ENCODE assay signal across 15 cellular contexts in genomic region chr11:69385466-69385820, GRCh38.
DNase-seq lines count a peak whose midpoint lies in the region; TF ChIP-seq lines count a peak whose summit lies in the region.
"Had no signal": no experiment of that assay in that cellular context is flagged by ENCODE, and none has a peak within 500 bp of the region (broad histone marks: within the 10 kb centered on the region; RNA-seq: fewer than 3 reads in every experiment).

No MANE protein-coding gene starts in this region.

- H3K4ac ChIP-seq in neuronal stem cell (ENCODE audit: low read length), result no peak overlapping the region

- WGBS in neuronal stem cell (ENCODE audit: extremely low coverage in 2 of 2, insufficient read length in 2 of 2, insufficient replicate concordance in 1 of 2), 2 donors, result no CpG with 5 or more reads among the region's 5 CpGs

- H3K9me3 Mint-ChIP-seq in activated naive CD4-positive, alpha-beta T cell treated with anti-CD3 and anti-CD28 coated beads, Interleukin-2, amount 10 ng/mL, durations not matched to agents 7 days and 5 days, result peaks cover 27% of the 10 kb centered on the region
- peaks cover 25% of the 10 kb centered on the region for H3K9me3 Mint-ChIP-seq in activated naive CD4-positive, alpha-beta T cell treated with anti-CD3 and anti-CD28 coated beads for 36 hours
- H3K9me3 Mint-ChIP-seq in chondrocyte (ENCODE audit: low read depth), result peaks cover 25% of the 10 kb centered on the region

- H3K27ac ChIP-seq in neuronal stem cell (replicated peaks; ENCODE audit: low read length) (no peak overlapping the region), colonic mucosa (no peak overlapping the region)
- H3K27ac ChIP-seq: BLaER1 had no signal

- H3K18ac ChIP-seq in neuronal stem cell (ENCODE audit: low read length), result peak overlapping the region; percentile 93

- no peak overlapping the region for H2BK12ac ChIP-seq in neuronal stem cell (ENCODE audit: low read length)

- no peak overlapping the region for H2BK15ac ChIP-seq in neuronal stem cell (ENCODE audit: low read length)

- no peak overlapping the region for H3K4me3 Mint-ChIP-seq in activated naive CD4-positive, alpha-beta T cell treated with anti-CD3 and anti-CD28 coated beads, Interleukin-2, amount 10 ng/mL, durations not matched to agents 7 days and 5 days
- H3K4me3 Mint-ChIP-seq in activated naive CD4-positive, alpha-beta T cell treated with anti-CD3 and anti-CD28 coated beads for 36 hours, result no peak overlapping the region
- no peak overlapping the region for H3K4me3 Mint-ChIP-seq in chondrocyte (ENCODE audit: unreplicated experiment)
- H3K4me3 Mint-ChIP-seq: CD8-positive, alpha-beta T cell had no signal

- no peak overlapping the region for H4K8ac ChIP-seq in neuronal stem cell (ENCODE audit: low read depth, low read length)

- peak; percentile 8 for DNase-seq in activated naive CD4-positive, alpha-beta T cell treated with anti-CD3 and anti-CD28 coated beads, Interleukin-2, amount 10 ng/mL, durations not matched to agents 7 days and 5 days
- DNase-seq in activated naive CD4-positive, alpha-beta T cell treated with anti-CD3 and anti-CD28 coated beads for 36 hours, result no peak
- DNase-seq in chondrocyte (ENCODE audit: low spot score) (peak; percentile 52), neuronal stem cell (ENCODE audit: low spot score) (no peak), ureter (ENCODE audit: low spot score) (peak; percentile 27), NCI-H2029 (lab: John Stamatoyannopoulos, UW) (no peak), colonic mucosa (no peak)
- DNase-seq: CD8-positive, alpha-beta T cell; DMS53; EL; KG1; NCI-H1105 treated with DMSO at 0.1 percent for 48 hours; NCI-H1694 had no signal

- H2BK120ac ChIP-seq in neuronal stem cell (ENCODE audit: low read depth, low read length), result no peak overlapping the region

- peaks cover 0 to 5% of the 10 kb centered on the region in 2 donors for H3K4me1 ChIP-seq in neuronal stem cell (ENCODE audit: control insufficient read depth in 2 of 2, insufficient read depth in 1 of 2, low read depth in 1 of 2, low read length in 2 of 2)
- H3K4me1 ChIP-seq in colonic mucosa, result no peaks in the 10 kb centered on the region
- H3K4me1 ChIP-seq: A549 had no signal

- H3K4me2 ChIP-seq in neuronal stem cell (ENCODE audit: insufficient read depth, low read length, poor library complexity, severe bottlenecking), result no peak overlapping the region
- H3K4me2 ChIP-seq: A549, BLaER1 had no signal

- H3K14ac ChIP-seq in neuronal stem cell (ENCODE audit: low read length), result no peak overlapping the region

- H3K27ac Mint-ChIP-seq in activated naive CD4-positive, alpha-beta T cell treated with anti-CD3 and anti-CD28 coated beads, Interleukin-2, amount 10 ng/mL, durations not matched to agents 7 days and 5 days, result no peak overlapping the region
- no peak overlapping the region for H3K27ac Mint-ChIP-seq in activated naive CD4-positive, alpha-beta T cell treated with anti-CD3 and anti-CD28 coated beads for 36 hours
- H3K27ac Mint-ChIP-seq in chondrocyte (ENCODE audit: unreplicated experiment), result no peak overlapping the region
- H3K27ac Mint-ChIP-seq: CD8-positive, alpha-beta T cell had no signal

- no peaks in the 10 kb centered on the region for H3K36me3 Mint-ChIP-seq in activated naive CD4-positive, alpha-beta T cell treated with anti-CD3 and anti-CD28 coated beads, Interleukin-2, amount 10 ng/mL, durations not matched to agents 7 days and 5 days
- H3K36me3 Mint-ChIP-seq in activated naive CD4-positive, alpha-beta T cell treated with anti-CD3 and anti-CD28 coated beads for 36 hours (ENCODE audit: low read depth), result no peaks in the 10 kb centered on the region
- H3K36me3 Mint-ChIP-seq in chondrocyte (ENCODE audit: low read depth), result no peaks in the 10 kb centered on the region
- H3K36me3 Mint-ChIP-seq: CD8-positive, alpha-beta T cell had no signal

- intact Hi-C loops in activated naive CD4-positive, alpha-beta T cell treated with anti-CD3 and anti-CD28 coated beads for 36 hours (cut with micrococcal nuclease), result no loop called here
- intact Hi-C loops in colonic mucosa (cut with DNase I), result no loop called here

- no peaks in the 10 kb centered on the region for H3K36me3 ChIP-seq in neuronal stem cell (replicated peaks in 1 of 2; ENCODE audit: control insufficient read depth in 2 of 2, insufficient read depth in 2 of 2, low read length in 2 of 2)
- no peaks in the 10 kb centered on the region for H3K36me3 ChIP-seq in colonic mucosa
- H3K36me3 ChIP-seq: BLaER1 had no signal

- H3K27me3 ChIP-seq in neuronal stem cell (ENCODE audit: control insufficient read depth in 3 of 3, insufficient read depth in 3 of 3, low read depth in 1 of 3, low read length in 3 of 3) (peaks cover 0 to 2% (median 0%) of the 10 kb centered on the region in 3 experiments), colonic mucosa (no peaks in the 10 kb centered on the region)
- H3K27me3 ChIP-seq: BLaER1 had no signal

- CTCF ChIA-PET in activated naive CD4-positive, alpha-beta T cell treated with anti-CD3 and anti-CD28 coated beads, Interleukin-2, amount 10 ng/mL, durations not matched to agents 7 days and 5 days (lab: Charles Lee), result no interaction called here
- CTCF ChIA-PET in activated naive CD4-positive, alpha-beta T cell treated with anti-CD3 and anti-CD28 coated beads for 36 hours (lab: Charles Lee), result no interaction called here

- H3K4me3 ChIP-seq in neuronal stem cell (ENCODE audit: low read length in 2 of 2) (no peak overlapping the region), colonic mucosa (no peak overlapping the region)
- H3K4me3 ChIP-seq: A549, BLaER1 had no signal

- H3K27me3 Mint-ChIP-seq in activated naive CD4-positive, alpha-beta T cell treated with anti-CD3 and anti-CD28 coated beads, Interleukin-2, amount 10 ng/mL, durations not matched to agents 7 days and 5 days, result no peaks in the 10 kb centered on the region
- no peaks in the 10 kb centered on the region for H3K27me3 Mint-ChIP-seq in activated naive CD4-positive, alpha-beta T cell treated with anti-CD3 and anti-CD28 coated beads for 36 hours (ENCODE audit: low read depth)
- peaks cover 5% of the 10 kb centered on the region for H3K27me3 Mint-ChIP-seq in chondrocyte (ENCODE audit: low read depth)

- no peak overlapping the region for H3K9ac ChIP-seq in neuronal stem cell (ENCODE audit: low read depth, low read length, poor library complexity)
- no peak overlapping the region for H3K9ac ChIP-seq in colonic mucosa (ENCODE audit: low read depth in 2 of 2, low read length in 2 of 2)
- H3K9ac ChIP-seq: BLaER1 had no signal

- no peak overlapping the region for H2BK5ac ChIP-seq in neuronal stem cell (ENCODE audit: low read length)

- no peak overlapping the region for H3K23ac ChIP-seq in neuronal stem cell (ENCODE audit: low read depth, low read length, poor library complexity)

- peaks cover 5 to 9% of the 10 kb centered on the region in 2 donors for H3K9me3 ChIP-seq in neuronal stem cell (replicated peaks in 1 of 2; ENCODE audit: control insufficient read depth in 2 of 2, insufficient read depth in 1 of 2, low read depth in 1 of 2, low read length in 2 of 2)
- no peaks in the 10 kb centered on the region for H3K9me3 ChIP-seq in colonic mucosa

- H4K91ac ChIP-seq in neuronal stem cell (ENCODE audit: low read depth, low read length, poor library complexity), result no peak overlapping the region

- no peak for TF ChIP-seq CTCF in chondrocyte (IDR thresholded peaks at IDR 0.05)
- TF ChIP-seq CTCF in colonic mucosa (IDR thresholded peaks at IDR 0.05), result no peak

- no peaks in the 10 kb centered on the region for H3K4me1 Mint-ChIP-seq in activated naive CD4-positive, alpha-beta T cell treated with anti-CD3 and anti-CD28 coated beads, Interleukin-2, amount 10 ng/mL, durations not matched to agents 7 days and 5 days
- no peaks in the 10 kb centered on the region for H3K4me1 Mint-ChIP-seq in activated naive CD4-positive, alpha-beta T cell treated with anti-CD3 and anti-CD28 coated beads for 36 hours (ENCODE audit: low read depth)
- no peaks in the 10 kb centered on the region for H3K4me1 Mint-ChIP-seq in chondrocyte (ENCODE audit: low read depth)

- peak overlapping the region; percentile 3 for H2AK5ac ChIP-seq in neuronal stem cell (ENCODE audit: low read depth, low read length)

- H2AFZ ChIP-seq in neuronal stem cell (ENCODE audit: low read length), result no peak overlapping the region

- H3K79me1 ChIP-seq in neuronal stem cell (ENCODE audit: low read depth, low read length), result no peaks in the 10 kb centered on the region

Comparison
In these comparisons a context has a peak if more than half of its experiments do, and no peak if none do; other contexts are left out.
1. DNase-seq: peak in activated naive CD4-positive, alpha-beta T cell treated with anti-CD3 and anti-CD28 coated beads, Interleukin-2, amount 10 ng/mL, durations not matched to agents 7 days and 5 days (single experiment), chondrocyte (single experiment) and ureter (single experiment); none in activated naive CD4-positive, alpha-beta T cell treated with anti-CD3 and anti-CD28 coated beads for 36 hours (single experiment), neuronal stem cell (single experiment), NCI-H2029 (single experiment) and colonic mucosa (single experiment).